ENCODE assay signal across 29 cellular contexts in the genomic region with DNA sequence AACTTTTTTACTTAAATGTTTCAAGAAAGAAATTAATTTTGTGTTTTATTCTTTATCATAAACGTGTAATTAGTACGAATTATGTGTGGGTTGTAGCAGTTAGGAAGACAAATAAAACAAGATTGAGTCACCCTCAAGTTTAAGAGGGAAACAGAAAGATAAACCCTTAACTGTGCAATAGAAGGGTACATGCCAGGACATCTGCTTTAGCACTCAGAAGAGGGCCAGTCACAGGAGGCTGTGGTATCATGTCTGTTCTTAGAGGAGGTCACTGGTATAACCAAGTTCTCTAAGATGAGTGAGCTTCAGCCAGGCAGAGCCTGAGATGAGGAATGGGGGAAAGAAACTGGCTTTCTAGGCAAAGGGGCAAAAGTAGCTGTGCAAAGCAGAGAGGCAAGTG. TPM values are rescaled to one million over a fixed set of nuclear protein-coding genes. Genes with fewer than 3 reads are reported as not detected.
DNase-seq lines count a peak whose midpoint lies in the region; ATAC-seq and TF ChIP-seq lines count a peak whose summit lies in the region.
"Had no signal": no experiment of that assay in that cellular context is flagged by ENCODE, and none has a peak within 500 bp of the region (broad histone marks: within the 10 kb centered on the region; RNA-seq: fewer than 3 reads in every experiment).

No MANE protein-coding gene starts in this region.

- H3K4me1 ChIP-seq in mammary epithelial cell (ENCODE audit: insufficient read depth, low read length) (peaks cover under 1% of the 10 kb centered on the region), breast epithelium (no peaks in the 10 kb centered on the region), adipocyte (ENCODE audit: control insufficient read depth, insufficient read depth, low read length) (peaks cover 8% of the 10 kb centered on the region), fibroblast of lung (ENCODE audit: control insufficient read depth, extremely low read depth, insufficient read depth, low read length) (no peaks in the 10 kb centered on the region)
- H3K4me1 ChIP-seq: left lung had no signal

- H3K9me3 ChIP-seq in mammary epithelial cell (replicated peaks; ENCODE audit: insufficient read depth, low read length) (no peaks in the 10 kb centered on the region), breast epithelium (no peaks in the 10 kb centered on the region), adipocyte (ENCODE audit: control insufficient read depth, low read length) (no peaks in the 10 kb centered on the region), fibroblast of lung (ENCODE audit: control insufficient read depth, insufficient read depth, low read depth, low read length) (no peaks in the 10 kb centered on the region)
- H3K9me3 ChIP-seq: left lung, MG63 had no signal

- no TSS peak for BruUV-seq in mammary epithelial cell (replicated peaks; lab: Mats Ljungman, UMichigan)

- dilution Hi-C loops in mammary epithelial cell (cut with HindIII; ENCODE audit: low sequenced_read_pairs) = no loop called here

- H3K27ac ChIP-seq in mammary epithelial cell (ENCODE audit: insufficient read depth, low read depth, low read length) (no peak overlapping the region), breast epithelium (no peak overlapping the region), fibroblast of lung (ENCODE audit: insufficient read depth, low read length) (no peak overlapping the region)
- H3K27ac ChIP-seq: 22Rv1, left lung had no signal

- no peak overlapping the region for H3K4me2 ChIP-seq in mammary epithelial cell (ENCODE audit: insufficient read depth, low read depth, low read length)
- no peak overlapping the region for H3K4me2 ChIP-seq in fibroblast of lung (ENCODE audit: extremely low read depth, insufficient read depth, low read length)

- in situ Hi-C loops in mammary epithelial cell (cut with MboI; ENCODE audit: low sequenced_read_pairs in 2 of 2) = no loop called here

- CTCF ChIA-PET in mammary epithelial cell (lab: Charles Lee; ENCODE audit: low non-redundant PET) = interaction anchor here (0.6 kb wide), 2 partner anchors 108 to 138 kb away, joined by 3 read pairs; no protein-coding TSS in a partner anchor

- peak overlapping the region; percentile 43 for H2AFZ ChIP-seq in mammary epithelial cell (ENCODE audit: low read depth, low read length)
- no peak overlapping the region for H2AFZ ChIP-seq in fibroblast of lung (ENCODE audit: low read length)

- WGBS in mammary epithelial cell (ENCODE audit: low coverage, missing lambda C conversion rate) = 90% methylated on average over 2 of the region's 2 CpGs

- H3K27me3 ChIP-seq in mammary epithelial cell (ENCODE audit: insufficient read depth, low read length) (no peaks in the 10 kb centered on the region), breast epithelium (no peaks in the 10 kb centered on the region), adipocyte (replicated peaks; ENCODE audit: control insufficient read depth, insufficient read depth, low read length) (no peaks in the 10 kb centered on the region), fibroblast of lung (ENCODE audit: control insufficient read depth, insufficient read depth, low read length) (no peaks in the 10 kb centered on the region)
- H3K27me3 ChIP-seq: left lung, MG63 had no signal

- no peak for ATAC-seq in stimulated activated effector memory CD8-positive, alpha-beta T cell treated with anti-CD3 and anti-CD28 coated beads, Interleukin-12 subunit alpha, Interleukin-12 subunit beta, amount 100 ng/mL, for 72 hours
- ATAC-seq in left cardiac atrium = no peak
- ATAC-seq: effector memory CD8-positive, alpha-beta T cell; left lung; naive thymus-derived CD4-positive, alpha-beta T cell had no signal

- no peak for TF ChIP-seq POLR2A in breast epithelium (IDR thresholded peaks at IDR 0.05)

- peaks cover under 1% of the 10 kb centered on the region for H3K4me1 Mint-ChIP-seq in stimulated activated effector memory CD8-positive, alpha-beta T cell treated with anti-CD3 and anti-CD28 coated beads, Interleukin-12 subunit alpha, Interleukin-12 subunit beta, amount 100 ng/mL, for 72 hours
- H3K4me1 Mint-ChIP-seq: brain, IgD-negative memory B cell had no signal

- intact Hi-C loops in mammary epithelial cell (cut with micrococcal nuclease) (no loop called here), breast epithelium (cut with DNase I; ENCODE audit: low total_unique reads) (no loop called here), posterior vena cava (cut with DNase I) (loop anchor here in 1 of 2 donors (2.0 kb wide), 1 partner anchor 24 kb away; no protein-coding TSS in a partner anchor), left cardiac atrium (cut with DNase I) (no loop called here)

- peak; percentile 46 for DNase-seq in mammary epithelial cell
- no peak for DNase-seq in breast epithelium (ENCODE audit: low spot score in 2 of 2)
- peak; percentile 1 for DNase-seq in adipocyte (ENCODE audit: low read depth)
- DNase-seq in fibroblast of lung (ENCODE audit: low read depth in 2 of 2) = peak; percentile 31 to 42
- DNase-seq in stimulated activated effector memory CD8-positive, alpha-beta T cell treated with anti-CD3 and anti-CD28 coated beads, Interleukin-12 subunit alpha, Interleukin-12 subunit beta, amount 100 ng/mL, for 72 hours (ENCODE audit: low spot score in 2 of 2) = no peak
- no peak for DNase-seq in posterior vena cava (ENCODE audit: low spot score)
- DNase-seq in left cardiac atrium = no peak
- no peak for DNase-seq in SIG-M5 (lab: John Stamatoyannopoulos, UW)
- DNase-seq: activated CD4-positive, alpha-beta T cell treated with anti-CD3 and anti-CD28 coated beads for 4 hours; activated CD8-positive, alpha-beta memory T cell treated with anti-CD3 and anti-CD28 coated beads for 24 hours; activated gamma-delta T cell; activated T-cell treated with anti-CD3 and anti-CD28 coated beads, Interleukin-2, amount 50 U/mL, for 1 hour; CD8-positive, alpha-beta memory T cell; DMS153; effector memory CD8-positive, alpha-beta T cell; GF-D8; left lung; MG63; naive thymus-derived CD4-positive, alpha-beta T cell; NCI-H1417; NCI-H2107; NCI-H446; occipital lobe; substantia nigra had no signal

- H3K4me3 ChIP-seq in mammary epithelial cell (replicated peaks in 1 of 3; ENCODE audit: insufficient read depth in 1 of 3, low read depth in 2 of 3, low read length in 3 of 3) (no peak overlapping the region), breast epithelium (no peak overlapping the region), adipocyte (ENCODE audit: low read length) (no peak overlapping the region), fibroblast of lung (replicated peaks in 1 of 4; ENCODE audit: control extremely low read depth in 1 of 4, insufficient read depth in 1 of 4, low read depth in 3 of 4, low read length in 4 of 4) (no peak overlapping the region)
- H3K4me3 ChIP-seq: left lung, MG63, skin epidermis had no signal

- H3K36me3 Mint-ChIP-seq in stimulated activated effector memory CD8-positive, alpha-beta T cell treated with anti-CD3 and anti-CD28 coated beads, Interleukin-12 subunit alpha, Interleukin-12 subunit beta, amount 100 ng/mL, for 72 hours = peaks cover 62% of the 10 kb centered on the region

- H3K9me3 Mint-ChIP-seq in stimulated activated effector memory CD8-positive, alpha-beta T cell treated with anti-CD3 and anti-CD28 coated beads, Interleukin-12 subunit alpha, Interleukin-12 subunit beta, amount 100 ng/mL, for 72 hours = no peaks in the 10 kb centered on the region
- H3K9me3 Mint-ChIP-seq: brain; CD8-positive, alpha-beta memory T cell; effector memory CD8-positive, alpha-beta T cell; IgD-negative memory B cell; naive thymus-derived CD4-positive, alpha-beta T cell; T-helper 1 cell treated with Interleukin-12 subunit alpha and Interleukin-12 subunit beta and Interleukin-4 antibody, amounts not matched to agents 30 μg/mL and 1 μg/mL, for 36 hours had no signal

- H3K4me3 Mint-ChIP-seq in stimulated activated effector memory CD8-positive, alpha-beta T cell treated with anti-CD3 and anti-CD28 coated beads, Interleukin-12 subunit alpha, Interleukin-12 subunit beta, amount 100 ng/mL, for 72 hours = no peak overlapping the region
- H3K4me3 Mint-ChIP-seq: brain; CD8-positive, alpha-beta memory T cell; effector memory CD8-positive, alpha-beta T cell; IgD-negative memory B cell; naive thymus-derived CD4-positive, alpha-beta T cell; T-helper 1 cell treated with Interleukin-12 subunit alpha and Interleukin-12 subunit beta and Interleukin-4 antibody, amounts not matched to agents 30 μg/mL and 1 μg/mL, for 36 hours had no signal

- no peaks in the 10 kb centered on the region for H4K20me1 ChIP-seq in mammary epithelial cell (ENCODE audit: insufficient read depth, low read length)
- no peaks in the 10 kb centered on the region for H4K20me1 ChIP-seq in fibroblast of lung (ENCODE audit: control insufficient read depth, extremely low read depth, insufficient read depth, low read length)

- peak overlapping the region; percentile 38 for H3K27ac Mint-ChIP-seq in stimulated activated effector memory CD8-positive, alpha-beta T cell treated with anti-CD3 and anti-CD28 coated beads, Interleukin-12 subunit alpha, Interleukin-12 subunit beta, amount 100 ng/mL, for 72 hours
- H3K27ac Mint-ChIP-seq: effector memory CD8-positive, alpha-beta T cell; IgD-negative memory B cell; T-helper 1 cell treated with Interleukin-12 subunit alpha and Interleukin-12 subunit beta and Interleukin-4 antibody, amounts not matched to agents 30 μg/mL and 1 μg/mL, for 36 hours had no signal

- H3K9ac ChIP-seq in mammary epithelial cell (ENCODE audit: insufficient read depth, low read length) (no peak overlapping the region), adipocyte (ENCODE audit: low read length) (no peak overlapping the region), fibroblast of lung (ENCODE audit: insufficient read depth, low read length) (no peak overlapping the region)

- H3K79me2 ChIP-seq in mammary epithelial cell (ENCODE audit: insufficient read depth, low read length) (no peaks in the 10 kb centered on the region), fibroblast of lung (ENCODE audit: control insufficient read depth, insufficient read depth, low read length) (no peaks in the 10 kb centered on the region)

- TF ChIP-seq CTCF in mammary epithelial cell (conservative IDR thresholded peaks at IDR 0.05 in 1 of 2, IDR thresholded peaks at IDR 0.05 in 1 of 2; ENCODE audit: extremely low read depth in 1 of 2, insufficient read depth in 1 of 2, low read depth in 1 of 2, low read length in 2 of 2) = no peak
- TF ChIP-seq CTCF in breast epithelium (IDR thresholded peaks at IDR 0.05) = no peak
- no peak for TF ChIP-seq CTCF in fibroblast of lung (conservative IDR thresholded peaks at IDR 0.05 in 1 of 2, IDR thresholded peaks at IDR 0.05 in 1 of 2; ENCODE audit: low read depth in 1 of 2, low read length in 2 of 2)

- H3K36me3 ChIP-seq in mammary epithelial cell (ENCODE audit: insufficient read depth, low read length) = peaks cover 3% of the 10 kb centered on the region
- no peaks in the 10 kb centered on the region for H3K36me3 ChIP-seq in breast epithelium
- peaks cover 21% of the 10 kb centered on the region for H3K36me3 ChIP-seq in adipocyte (ENCODE audit: control insufficient read depth, insufficient read depth, low read length, severe bottlenecking)
- no peaks in the 10 kb centered on the region for H3K36me3 ChIP-seq in fibroblast of lung (ENCODE audit: control insufficient read depth, insufficient read depth, low read length)

RNA-seq across cellular contexts. Expression of a gene that starts 42.4 kb away (rescaled TPM):
- total RNA-seq in mammary epithelial cell (1 to 10 TPM; 2.2 to 6.0 TPM), breast epithelium (10 to 100 TPM in 2 of 3 donors, 1 to 10 TPM in 1; 2.1 to 86.3 (median 40.0) TPM), fibroblast of lung (0.77 and 0.99 TPM in 2 replicates), posterior vena cava (1 to 10 TPM; 1.9 to 2.3 TPM), left cardiac atrium (1 to 10 TPM; 1.4 to 5.7 TPM)
- polyA plus RNA-seq in mammary epithelial cell (1.8 TPM), fibroblast of lung (0.65 and 0.69 TPM in 2 replicates)
- polyA minus RNA-seq in mammary epithelial cell (1.4 TPM), fibroblast of lung (ENCODE audit: low replicate concordance) (0.22 TPM in 1 of 2 replicates, not detected in the other)
- 0.41 and 0.62 TPM in 2 replicates for polyA plus RNA-seq in fibroblast of lung (2012)

Comparison
In these comparisons a context has a peak if more than half of its experiments do, and no peak if none do; other contexts are left out.
1. DNase-seq: peak in mammary epithelial cell (single experiment), adipocyte (single experiment) and fibroblast of lung (2 of 2); none in breast epithelium (0 of 2), stimulated activated effector memory CD8-positive, alpha-beta T cell treated with anti-CD3 and anti-CD28 coated beads, Interleukin-12 subunit alpha, Interleukin-12 subunit beta, amount 100 ng/mL, for 72 hours (0 of 2), posterior vena cava (single experiment), left cardiac atrium (single experiment) and SIG-M5 (single experiment).